In genomic region chr19:12365372-12366162, GRCh38 we compare ENCODE assay signal across 8 cellular contexts. TPM values are rescaled to one million over a fixed set of nuclear protein-coding genes. Genes with fewer than 3 reads are reported as not detected.
DNase-seq lines count a peak whose midpoint lies in the region; ATAC-seq and TF ChIP-seq lines count a peak whose summit lies in the region.

ZNF442 (minus strand) TSS chr19:12365683; CDS start chr19:12363631, 2,052 bp downstream.

- H2BK12ac ChIP-seq in trophoblast cell (ENCODE audit: low read length): no peak within 1 kb of the TSS

- peak within 1 kb of the TSS; percentile 70 for H4K8ac ChIP-seq in trophoblast cell (ENCODE audit: low read depth, low read length)

- no peak within 1 kb of the TSS for H2BK5ac ChIP-seq in trophoblast cell (ENCODE audit: low read depth, low read length, poor library complexity)

- no peak within 1 kb of the TSS for H4K91ac ChIP-seq in trophoblast cell (ENCODE audit: low read depth, low read length)

- no peaks in the 10 kb centered on the region for H3K36me3 ChIP-seq in adrenal gland (replicated peaks in 1 of 2)
- H3K36me3 ChIP-seq in heart left ventricle: no peaks in the 10 kb centered on the region
- peaks cover 0 to 1% of the 10 kb centered on the region in 2 experiments for H3K36me3 ChIP-seq in trophoblast cell (ENCODE audit: control insufficient read depth in 1 of 2, insufficient read depth in 2 of 2, low read length in 2 of 2)
- no peaks in the 10 kb centered on the region for H3K36me3 ChIP-seq in transverse colon

- peak; percentile 75 to 96 for TF ChIP-seq POLR2A in adrenal gland (IDR thresholded peaks at IDR 0.05)
- peak; percentile 9 to 93 for TF ChIP-seq POLR2A in heart left ventricle (IDR thresholded peaks at IDR 0.05)
- TF ChIP-seq POLR2A in transverse colon (IDR thresholded peaks at IDR 0.05): peak; percentile 85

- H2BK120ac ChIP-seq in trophoblast cell (ENCODE audit: insufficient read depth, low read length, poor library complexity): peak within 1 kb of the TSS; percentile 27

- H3K23ac ChIP-seq in trophoblast cell (ENCODE audit: low read length): no peak within 1 kb of the TSS

- H3K18ac ChIP-seq in trophoblast cell (ENCODE audit: low read length): no peak within 1 kb of the TSS

- no peak within 1 kb of the TSS for H3K14ac ChIP-seq in trophoblast cell (ENCODE audit: low read length)

- peaks cover 0 to 8% of the 10 kb centered on the region in 2 donors for H3K4me1 ChIP-seq in adrenal gland (replicated peaks in 1 of 2)
- H3K4me1 ChIP-seq in heart left ventricle: peaks cover 0 to 19% (median 11%) of the 10 kb centered on the region in 12 donors
- peaks cover 6% of the 10 kb centered on the region in 2 experiments for H3K4me1 ChIP-seq in trophoblast cell (ENCODE audit: control insufficient read depth in 1 of 2, insufficient read depth in 2 of 2, low read length in 2 of 2)
- H3K4me1 ChIP-seq in transverse colon: peaks cover 3 to 17% (median 11%) of the 10 kb centered on the region in 4 donors

- H2AFZ ChIP-seq in trophoblast cell (ENCODE audit: insufficient read depth, low read length, poor library complexity): peak within 1 kb of the TSS; percentile 52

- H3K27me3 ChIP-seq in adrenal gland (no peaks in the 10 kb centered on the region), heart left ventricle (no peaks in the 10 kb centered on the region), trophoblast cell (ENCODE audit: insufficient read depth, low read length) (no peaks in the 10 kb centered on the region), transverse colon (no peaks in the 10 kb centered on the region)

- no peak within 1 kb of the TSS for H3K4ac ChIP-seq in trophoblast cell (ENCODE audit: low read depth, low read length)

- peaks cover 2% of the 10 kb centered on the region for H3K79me1 ChIP-seq in trophoblast cell (ENCODE audit: low read length)

- H3K27ac ChIP-seq in adrenal gland (peak within 1 kb of the TSS; percentile 68 to 96 (median 85)), heart left ventricle (peak within 1 kb of the TSS; percentile 77 to 97 (median 90)), trophoblast cell (ENCODE audit: low read depth, low read length) (peak within 1 kb of the TSS; percentile 45), transverse colon (peak within 1 kb of the TSS; percentile 85 to 90 (median 89))

- no peaks in the 10 kb centered on the region for H3K79me2 ChIP-seq in trophoblast cell (ENCODE audit: control insufficient read depth, insufficient read depth, low read length, poor library complexity)

- H4K12ac ChIP-seq in trophoblast cell (ENCODE audit: low read depth, low read length): no peak within 1 kb of the TSS

- peak; percentile 92 for DNase-seq in Daoy (ENCODE audit: low read depth)
- DNase-seq in LHCN-M2 (ENCODE audit: low read depth): peak; percentile 98
- DNase-seq in T follicular helper cell (ENCODE audit: low read depth): peak; percentile 76
- peak; percentile 97 to 99 (median 98) for DNase-seq in adrenal gland
- DNase-seq in heart left ventricle: peak; percentile 94 to 99 (median 98)
- peak; percentile 73 to 91 for DNase-seq in trophoblast cell
- peak; percentile 95 for DNase-seq in transverse colon

- intact Hi-C loops in adrenal gland (cut with DNase I) (no loop called here), heart left ventricle (cut with DNase I) (loop anchor here in 5 of 10 donors (1.0 to 10.0 kb wide), 7 partner anchors 32 to 171 kb away; partner anchors contain the start of genes ZNF563 (in 4 of the 5), ZNF44 (in 3 of the 5) and ZNF799 (in 2 of the 5)), transverse colon (cut with DNase I; ENCODE audit: low total_unique reads) (no loop called here)

- H3K9ac ChIP-seq in trophoblast cell (ENCODE audit: low read length): peak within 1 kb of the TSS; percentile 70

- no peak for TF ChIP-seq EP300 in transverse colon (IDR thresholded peaks at IDR 0.05; ENCODE audit: low read depth)

- H2AK5ac ChIP-seq in trophoblast cell (ENCODE audit: low read length): no peak within 1 kb of the TSS

- H3K4me3 ChIP-seq in adrenal gland: peak within 1 kb of the TSS; percentile 21 to 95 (median 72)
- H3K4me3 ChIP-seq in heart left ventricle: peak within 1 kb of the TSS; percentile 66 to 99 (median 94)
- H3K4me3 ChIP-seq in trophoblast cell (ENCODE audit: low read depth, low read length): peak within 1 kb of the TSS; percentile 88
- peak within 1 kb of the TSS; percentile 69 to 90 (median 82) for H3K4me3 ChIP-seq in transverse colon

- TF ChIP-seq CTCF in adrenal gland (IDR thresholded peaks at IDR 0.05) (peak; percentile 47 to 84 (median 72)), heart left ventricle (IDR thresholded peaks at IDR 0.05) (peak; percentile 22 to 83 (median 66)), transverse colon (IDR thresholded peaks at IDR 0.05) (peak; percentile 57 to 83 (median 58))

- no peaks in the 10 kb centered on the region for H3K9me3 ChIP-seq in adrenal gland (replicated peaks in 1 of 3)
- no peaks in the 10 kb centered on the region for H3K9me3 ChIP-seq in heart left ventricle
- peaks cover 8% of the 10 kb centered on the region for H3K9me3 ChIP-seq in trophoblast cell (ENCODE audit: insufficient read depth, low read depth, low read length)
- no peaks in the 10 kb centered on the region for H3K9me3 ChIP-seq in transverse colon

- in situ Hi-C loops in transverse colon (cut with MboI; ENCODE audit: low pct_ligation_motif_present in 1 of 4, low pct_unique_long_range_greater_than_20kb in 1 of 4, low sequenced_read_pairs in 3 of 4): no loop called here

- H3K4me2 ChIP-seq in trophoblast cell (ENCODE audit: low read length): peak within 1 kb of the TSS; percentile 94

- 0% methylated on average over 3 to 38 of the region's 38 CpGs for WGBS in adrenal gland, 4 donors
- 1% methylated on average over 22 to 38 of the region's 38 CpGs for WGBS in heart left ventricle, 4 donors
- no CpG with 5 or more reads among the region's 38 CpGs for WGBS in trophoblast cell (ENCODE audit: extremely low coverage, insufficient coverage, insufficient read length)
- 1% methylated on average over 37 of the region's 38 CpGs; no CpG with 5 or more reads in 1 of the 2 donors for WGBS in transverse colon (ENCODE audit: low coverage in 1 of 2), 2 donors

- ATAC-seq in GM21825 (IDR thresholded peaks at IDR 0.05; ENCODE audit: unreplicated experiment): peak; percentile 86
- peak; percentile 99 to 100 (median 99) for ATAC-seq in heart left ventricle

RNA-seq across cellular contexts. Expression of gene ZNF442, which starts in this region (rescaled TPM):
- total RNA-seq in Daoy (2014; rRNA removed; shearing (Covaris generic)): 0.63 and 1.2 TPM in 2 replicates
- total RNA-seq in LHCN-M2 (2014; rRNA removed): 3.0 and 4.2 TPM in 2 replicates
- polyA plus RNA-seq in LHCN-M2 (2012): 0.79 TPM
- 1 to 10 TPM; 1.4 to 7.3 (median 3.8) TPM for total RNA-seq in adrenal gland
- 1 to 10 TPM in 1 of 3 donors, under 1 TPM in 2; 0.77 to 2.1 (median 0.88) TPM for polyA plus RNA-seq in adrenal gland
- total RNA-seq in heart left ventricle: 1 to 10 TPM; 1.1 to 4.3 (median 3.6) TPM
- under 1 TPM; 0.80 to 0.91 TPM for polyA plus RNA-seq in heart left ventricle
- 0.32 and 0.51 TPM in 2 replicates for polyA plus RNA-seq in trophoblast cell (2013)
- 1 to 10 TPM in 1 of 4 donors, under 1 TPM in 1, not detected in 2; 0.96 to 2.2 TPM for total RNA-seq in transverse colon

Comparison
In these comparisons a context has a peak if more than half of its experiments do, and no peak if none do; other contexts are left out.
1. Peak in every context shown above with its lines: DNase-seq, ATAC-seq, H3K4me3 ChIP-seq and H3K27ac ChIP-seq.